In the genomic region with DNA sequence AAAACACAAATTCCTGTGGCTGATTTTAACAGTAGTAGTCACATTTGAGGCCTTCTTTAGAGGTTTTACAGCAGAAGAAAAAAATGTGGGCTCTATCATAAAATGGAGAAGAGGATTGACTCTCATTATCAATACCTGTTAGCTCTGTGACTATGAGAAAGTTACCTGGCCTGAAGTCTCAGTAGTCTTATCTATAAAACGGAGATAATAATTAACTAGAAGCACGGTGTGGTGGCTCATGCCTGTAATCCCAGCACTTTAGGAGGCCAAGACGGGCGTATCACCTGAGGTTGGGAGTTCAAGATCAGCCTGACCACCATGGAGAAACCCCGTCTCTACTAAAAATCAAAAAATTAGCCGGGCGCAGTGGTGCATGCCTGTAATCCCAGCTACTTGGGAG, we compare ENCODE assay signal across 26 cellular contexts.
"Had no signal": no experiment of that assay in that cellular context is flagged by ENCODE, and none has a peak within 500 bp of the region (broad histone marks: within the 10 kb centered on the region; RNA-seq: fewer than 3 reads in every experiment).

No MANE protein-coding gene starts in this region.

- H3K27me3 ChIP-seq: esophagus squamous epithelium, gastroesophageal sphincter, neutrophil, right atrium auricular region, sigmoid colon, stomach, transverse colon had no signal

- H3K9me3 ChIP-seq: esophagus squamous epithelium, gastroesophageal sphincter, left ventricle myocardium inferior, lower lobe of right lung, neutrophil, right atrium auricular region, sigmoid colon, stomach, thoracic aorta, transverse colon had no signal

- ATAC-seq: effector memory CD8-positive, alpha-beta T cell; gastroesophageal sphincter; lower lobe of right lung had no signal

- H3K4me3 ChIP-seq: esophagus squamous epithelium, gastroesophageal sphincter, left ventricle myocardium inferior, lower lobe of right lung, right atrium auricular region, sigmoid colon, skin epidermis, stomach, thoracic aorta, transverse colon had no signal

- H3K27me3 Mint-ChIP-seq: dendritic cell treated with granulocyte-macrophage colony-stimulating factor and Interleukin-4, amounts not matched to agents 40 ng/mL and 50 ng/mL, for 4 days had no signal

- H3K9me3 Mint-ChIP-seq: dendritic cell treated with granulocyte-macrophage colony-stimulating factor and Interleukin-4, amounts not matched to agents 40 ng/mL and 50 ng/mL, for 4 days; effector memory CD8-positive, alpha-beta T cell; memory B cell; naive B cell; nephron had no signal

- H3K4me3 Mint-ChIP-seq: dendritic cell treated with granulocyte-macrophage colony-stimulating factor and Interleukin-4, amounts not matched to agents 40 ng/mL and 50 ng/mL, for 4 days; effector memory CD8-positive, alpha-beta T cell; immature natural killer cell; memory B cell; naive B cell; nephron had no signal

- H3K4me1 ChIP-seq: esophagus squamous epithelium, gastroesophageal sphincter, left ventricle myocardium inferior, lower lobe of right lung, right atrium auricular region, sigmoid colon, transverse colon had no signal

- H3K27ac Mint-ChIP-seq: dendritic cell treated with granulocyte-macrophage colony-stimulating factor and Interleukin-4, amounts not matched to agents 40 ng/mL and 50 ng/mL, for 4 days; effector memory CD8-positive, alpha-beta T cell; immature natural killer cell; memory B cell; nephron had no signal

- H3K36me3 Mint-ChIP-seq: immature natural killer cell, memory B cell, naive B cell had no signal

- H3K4me1 Mint-ChIP-seq: immature natural killer cell, memory B cell, naive B cell had no signal

- H3K27ac ChIP-seq: esophagus squamous epithelium, gastroesophageal sphincter, left ventricle myocardium inferior, lower lobe of right lung, neutrophil, right atrium auricular region, sigmoid colon, skin epidermis, stomach, thoracic aorta, transverse colon had no signal

- FAIRE-seq: colon, keratinocyte had no signal

- H3K36me3 ChIP-seq: esophagus squamous epithelium, gastroesophageal sphincter, left ventricle myocardium inferior, lower lobe of right lung, neutrophil, right atrium auricular region, sigmoid colon, stomach, thoracic aorta, transverse colon had no signal

- DNase-seq: effector memory CD8-positive, alpha-beta T cell; esophagus squamous epithelium; foreskin fibroblast; glutamatergic neuron; immature natural killer cell; left ventricle myocardium inferior; lower lobe of right lung; midbrain; naive B cell; posterior cingulate gyrus; sigmoid colon; stimulated activated CD4-positive, alpha-beta T cell treated with anti-CD3 and anti-CD28 coated beads, Interleukin-12 subunit alpha, Interleukin-12 subunit beta, amount 100 ng/mL, for 4 hours; stimulated activated naive CD4-positive, alpha-beta T cell; stomach; substantia nigra; transverse colon had no signal
